Comparison of ENCODE assay signal across 8 cellular contexts in the genomic region with DNA sequence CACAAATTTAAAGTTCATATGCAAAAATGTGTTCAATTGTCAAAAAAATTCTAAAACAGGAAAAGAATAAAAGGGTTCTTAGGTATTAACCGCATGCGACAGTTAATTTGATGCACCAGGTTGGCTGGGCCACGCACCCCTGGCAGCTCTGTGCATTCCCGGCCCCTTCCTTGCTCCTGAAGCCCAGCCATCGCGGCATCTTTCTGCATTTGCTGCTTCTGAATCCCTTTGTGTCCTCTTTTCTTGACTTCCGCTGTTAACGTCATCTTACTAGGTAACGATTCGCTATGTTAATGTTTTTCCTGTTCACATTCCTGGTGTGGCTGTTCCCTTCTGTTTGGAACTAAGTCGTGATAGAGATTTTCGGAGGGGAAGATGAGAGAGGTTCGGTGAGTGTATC. TPM values are rescaled to one million over a fixed set of nuclear protein-coding genes. Genes with fewer than 3 reads are reported as not detected.
A peak's percentile ranks its signal among the peaks of the same experiment; 100 is the strongest.
DNase-seq lines count a peak whose midpoint lies in the region; ATAC-seq and TF ChIP-seq lines count a peak whose summit lies in the region.
"Had no signal": no experiment of that assay in that cellular context is flagged by ENCODE, and none has a peak within 500 bp of the region (broad histone marks: within the 10 kb centered on the region; RNA-seq: fewer than 3 reads in every experiment).

No MANE protein-coding gene starts in this region.

- H3K36me3 Mint-ChIP-seq in activated naive CD4-positive, alpha-beta T cell treated with anti-CD3 and anti-CD28 coated beads, Interleukin-2, amount 50 U/mL, for 24 hours: no peaks in the 10 kb centered on the region

- ATAC-seq in heart right ventricle (no peak), upper lobe of right lung (no peak), GM18868 (IDR thresholded peaks at IDR 0.05; ENCODE audit: unreplicated experiment) (no peak)

- TF ChIP-seq CTCF in heart right ventricle (IDR thresholded peaks at IDR 0.05): no peak
- TF ChIP-seq CTCF in upper lobe of right lung (IDR thresholded peaks at IDR 0.05): no peak
- TF ChIP-seq CTCF in tibial artery (IDR thresholded peaks at IDR 0.05): no peak

- H3K36me3 ChIP-seq in heart right ventricle (no peaks in the 10 kb centered on the region), upper lobe of right lung (no peaks in the 10 kb centered on the region), tibial artery (no peaks in the 10 kb centered on the region)
- H3K36me3 ChIP-seq: BLaER1, MG63 had no signal

- H3K27ac ChIP-seq in heart right ventricle (peak overlapping the region in 8 of 10 donors; percentile 87 to 99 (median 95)), upper lobe of right lung (peak overlapping the region; percentile 97), tibial artery (no peak overlapping the region)
- H3K27ac ChIP-seq: BLaER1 had no signal

- H3K4me1 ChIP-seq in heart right ventricle (peaks cover 0 to 97% (median 17%) of the 10 kb centered on the region in 9 donors), upper lobe of right lung (peaks cover 59% of the 10 kb centered on the region), tibial artery (peaks cover 0 to 5% (median 2%) of the 10 kb centered on the region in 4 donors)

- H3K4me1 Mint-ChIP-seq in activated naive CD4-positive, alpha-beta T cell treated with anti-CD3 and anti-CD28 coated beads, Interleukin-2, amount 50 U/mL, for 24 hours: peaks cover 63% of the 10 kb centered on the region

- peaks cover 0 to 35% (median 13%) of the 10 kb centered on the region in 7 donors for H3K27me3 ChIP-seq in heart right ventricle
- H3K27me3 ChIP-seq in upper lobe of right lung: no peaks in the 10 kb centered on the region
- peaks cover 0 to 52% of the 10 kb centered on the region in 2 donors for H3K27me3 ChIP-seq in tibial artery
- H3K27me3 ChIP-seq: MG63 had no signal

- peak overlapping the region; percentile 66 for H3K4me3 Mint-ChIP-seq in activated naive CD4-positive, alpha-beta T cell treated with anti-CD3 and anti-CD28 coated beads, Interleukin-2, amount 50 U/mL, for 24 hours

- no peaks in the 10 kb centered on the region for H3K9me3 ChIP-seq in heart right ventricle
- H3K9me3 ChIP-seq in upper lobe of right lung: no peaks in the 10 kb centered on the region
- H3K9me3 ChIP-seq in tibial artery: no peaks in the 10 kb centered on the region
- H3K9me3 ChIP-seq: BLaER1, MG63 had no signal

- H3K27ac Mint-ChIP-seq in activated naive CD4-positive, alpha-beta T cell treated with anti-CD3 and anti-CD28 coated beads, Interleukin-2, amount 50 U/mL, for 24 hours: peak overlapping the region; percentile 100

- H3K9me3 Mint-ChIP-seq in activated naive CD4-positive, alpha-beta T cell treated with anti-CD3 and anti-CD28 coated beads, Interleukin-2, amount 50 U/mL, for 24 hours: no peaks in the 10 kb centered on the region

- intact Hi-C loops in heart right ventricle (cut with DNase I) (no loop called here), upper lobe of right lung (cut with DNase I) (no loop called here), tibial artery (cut with DNase I; ENCODE audit: low total_unique reads) (no loop called here)

- H3K4me3 ChIP-seq in heart right ventricle (no peak overlapping the region), upper lobe of right lung (no peak overlapping the region), tibial artery (no peak overlapping the region)
- H3K4me3 ChIP-seq: BLaER1, MG63 had no signal

- DNase-seq in activated naive CD4-positive, alpha-beta T cell (lab: John Stamatoyannopoulos, UW): no peak
- DNase-seq in heart right ventricle (no peak), upper lobe of right lung (no peak), tibial artery (no peak)
- DNase-seq: MG63 had no signal

- H3K27me3 Mint-ChIP-seq in activated naive CD4-positive, alpha-beta T cell treated with anti-CD3 and anti-CD28 coated beads, Interleukin-2, amount 50 U/mL, for 24 hours: no peaks in the 10 kb centered on the region

- 89 to 90% methylated on average over 13 of the region's 13 CpGs for WGBS in heart right ventricle, 2 donors

RNA-seq across cellular contexts. Expression of a gene that starts 7.9 kb away (rescaled TPM):
- total RNA-seq in heart right ventricle: 1 to 10 TPM in 1 of 10 donors, under 1 TPM in 3, not detected in 6; 0.11 to 1.3 (median 0.18) TPM
- polyA plus RNA-seq in heart right ventricle: under 1 TPM in 1 of 2 donors, not detected in 1; 0.10 TPM
- 0.69 TPM for total RNA-seq in upper lobe of right lung

RNA-seq across cellular contexts. Expression of a gene that starts 8.0 kb away (rescaled TPM):
- total RNA-seq in heart right ventricle (100 to 1,000 TPM in 1 of 10 donors, 10 to 100 TPM in 7, 1 to 10 TPM in 2; 8.4 to 113 (median 12.6) TPM), upper lobe of right lung (122 TPM)
- 10 to 100 TPM; 23.3 to 65.3 TPM for polyA plus RNA-seq in heart right ventricle

RNA-seq across cellular contexts. Expression of a gene that starts 12.4 kb away (rescaled TPM):
- total RNA-seq in heart right ventricle: 1 to 10 TPM in 2 of 10 donors, under 1 TPM in 2, not detected in 6; 0.57 to 2.8 (median 0.92) TPM
- polyA plus RNA-seq in heart right ventricle: 1 to 10 TPM in 1 of 2 donors, not detected in 1; 2.0 TPM
- total RNA-seq in upper lobe of right lung: 3.1 TPM

RNA-seq across cellular contexts. Expression of a gene that starts 25.0 kb away (rescaled TPM):
- under 1 TPM in 2 of 10 donors, not detected in 8; 0.74 to 0.90 TPM for total RNA-seq in heart right ventricle
- not detected for polyA plus RNA-seq in heart right ventricle
- total RNA-seq in upper lobe of right lung: not detected

RNA-seq across cellular contexts. Expression of a gene that starts 29.7 kb away (rescaled TPM):
- total RNA-seq in heart right ventricle (10 to 100 TPM; 21.7 to 31.9 (median 26.2) TPM), upper lobe of right lung (51.8 TPM)
- 10 to 100 TPM; 38.0 to 54.8 TPM for polyA plus RNA-seq in heart right ventricle

Comparison
In these comparisons a context has a peak if more than half of its experiments do, and no peak if none do; other contexts are left out.
1. H3K27ac ChIP-seq: peak in heart right ventricle (8 of 10) and upper lobe of right lung (single experiment); none in tibial artery (0 of 2).